ENCODE assay signal across 7 cellular contexts in genomic region chrX:70422886-70423336, GRCh38. TPM values are rescaled to one million over a fixed set of nuclear protein-coding genes. Genes with fewer than 3 reads are reported as not detected.
DNase-seq lines count a peak whose midpoint lies in the region; ATAC-seq and TF ChIP-seq lines count a peak whose summit lies in the region.

TSS of gene GDPD2 (plus strand) at chrX:70423314. CDS start at chrX:70424985, 1,671 bp downstream.

- peaks cover 0 to 33% (median 3%) of the 10 kb centered on the region in 3 donors for H3K27me3 ChIP-seq in psoas muscle (ENCODE audit: insufficient read depth in 3 of 3, low read length in 2 of 3)

- 8 to 28% (median 15%) methylated on average over 7 to 10 of the region's 10 CpGs for WGBS in psoas muscle, 3 donors

- peak; percentile 3 for TF ChIP-seq CTCF in HFF-Myc (IDR thresholded peaks at IDR 0.05; ENCODE audit: low read depth, low read length, missing control alignments)
- TF ChIP-seq CTCF in psoas muscle (IDR thresholded peaks at IDR 0.05): peak; percentile 6

- H3K9me3 ChIP-seq in psoas muscle: no peaks in the 10 kb centered on the region

- no peak within 1 kb of the TSS for H3K27ac ChIP-seq in psoas muscle

- intact Hi-C loops in psoas muscle (cut with DNase I): no loop called here

- H3K4me1 ChIP-seq in psoas muscle: no peaks in the 10 kb centered on the region

- ATAC-seq in psoas muscle (peak in 2 of 4 donors; percentile 42 to 64), HG02759 (IDR thresholded peaks at IDR 0.05; ENCODE audit: unreplicated experiment) (no peak), GM21515 (IDR thresholded peaks at IDR 0.05; ENCODE audit: unreplicated experiment) (no peak)

- no peak for DNase-seq in HFF-Myc (ENCODE audit: extremely low read depth, low read depth)
- peak; percentile 46 for DNase-seq in NCI-H69 (lab: John Stamatoyannopoulos, UW)
- DNase-seq in erythroblast (lab: John Stamatoyannopoulos, UW): peak; percentile 1
- no peak for DNase-seq in psoas muscle
- DNase-seq in AG20443 (ENCODE audit: low spot score): no peak

- TF ChIP-seq POLR2A in erythroblast (IDR thresholded peaks at IDR 0.05; ENCODE audit: low read length): no peak

- H3K4me3 ChIP-seq in HFF-Myc (replicated peaks; ENCODE audit: low read depth, low read length) (no peak within 1 kb of the TSS), psoas muscle (no peak within 1 kb of the TSS)

- no peaks in the 10 kb centered on the region for H3K36me3 ChIP-seq in psoas muscle (ENCODE audit: insufficient read depth in 1 of 2, low read depth in 1 of 2)

RNA-seq across cellular contexts. Expression of gene GDPD2, which starts in this region (rescaled TPM):
- total RNA-seq in psoas muscle: not detected
- polyA plus RNA-seq in psoas muscle: under 1 TPM in 1 of 3 donors, not detected in 2; 0.01 TPM

Comparison
In these comparisons a context has a peak if more than half of its experiments do, and no peak if none do; other contexts are left out.
1. DNase-seq: peak in NCI-H69 (single experiment) and erythroblast (2 of 2); none in HFF-Myc (single experiment), psoas muscle (0 of 2) and AG20443 (single experiment).